In genomic region chr3:126208618-126209256, GRCh38 we compare ENCODE assay signal across 8 cellular contexts. TPM values are rescaled to one million over a fixed set of nuclear protein-coding genes. Genes with fewer than 3 reads are reported as not detected.
DNase-seq lines count a peak whose midpoint lies in the region; ATAC-seq, FAIRE-seq and TF ChIP-seq lines count a peak whose summit lies in the region.

No MANE protein-coding gene starts in this region.

- ATAC-seq in GM18870 (IDR thresholded peaks at IDR 0.05; ENCODE audit: unreplicated experiment): no peak
- no peak for ATAC-seq in activated T-helper 17 cell treated with anti-CD3 and anti-CD28 coated beads, Interleukin-2, amount 50 U/mL, for 72 hours (replicated peaks)

- peaks cover 3% of the 10 kb centered on the region for H3K4me1 Mint-ChIP-seq in astrocyte (ENCODE audit: low read depth, unreplicated experiment)
- no peaks in the 10 kb centered on the region for H3K4me1 Mint-ChIP-seq in activated T-helper 17 cell treated with anti-CD3 and anti-CD28 coated beads, Interleukin-2, amount 50 U/mL, for 72 hours

- H3K27me3 Mint-ChIP-seq in astrocyte (ENCODE audit: low read depth, unreplicated experiment): peaks cover 33% of the 10 kb centered on the region
- H3K27me3 Mint-ChIP-seq in activated T-helper 17 cell treated with anti-CD3 and anti-CD28 coated beads, Interleukin-2, amount 50 U/mL, for 72 hours: peaks cover 42% of the 10 kb centered on the region

- POLR2A ChIA-PET in BJ (lab: Charles Lee): no interaction called here

- no peak overlapping the region for H3K27ac Mint-ChIP-seq in astrocyte (ENCODE audit: unreplicated experiment)
- H3K27ac Mint-ChIP-seq in activated T-helper 17 cell treated with anti-CD3 and anti-CD28 coated beads, Interleukin-2, amount 50 U/mL, for 72 hours: no peak overlapping the region

- H3K9ac ChIP-seq in astrocyte (ENCODE audit: low read length): no peak overlapping the region

- CTCF ChIA-PET in BJ (lab: Yijun Ruan, JAX): interaction anchor here (0.6 to 6.2 kb wide), 2 partner anchors 10 to 564 kb away, joined by 3 to 48 read pairs; no protein-coding TSS in a partner anchor

- DNase-seq in BJ (ENCODE audit: low read depth) (peak; percentile 51), NCI-H1105 treated with DMSO at 0.1 percent for 48 hours (lab: John Stamatoyannopoulos, UW) (peak; percentile 87), astrocyte (ENCODE audit: low read depth) (peak; percentile 79), kidney glomerular epithelial cell (lab: John Stamatoyannopoulos, UW) (peak; percentile 54), GM12891 (ENCODE audit: insufficient read length, low spot score) (no peak)
- DNase-seq in activated CD4-positive, alpha-beta T cell treated with anti-CD3 and anti-CD28 coated beads, Interleukin-2, amount 50 U/mL, for 48 hours: no peak

- no peak overlapping the region for H3K4me3 Mint-ChIP-seq in astrocyte (ENCODE audit: unreplicated experiment)
- no peak overlapping the region for H3K4me3 Mint-ChIP-seq in activated T-helper 17 cell treated with anti-CD3 and anti-CD28 coated beads, Interleukin-2, amount 50 U/mL, for 72 hours

- H3K9me3 Mint-ChIP-seq in astrocyte (ENCODE audit: unreplicated experiment): peaks cover 4% of the 10 kb centered on the region
- H3K9me3 Mint-ChIP-seq in activated T-helper 17 cell treated with anti-CD3 and anti-CD28 coated beads, Interleukin-2, amount 50 U/mL, for 72 hours: no peaks in the 10 kb centered on the region

- H3K9me3 ChIP-seq in astrocyte (ENCODE audit: insufficient read depth, low read depth, low read length): no peaks in the 10 kb centered on the region

- H3K36me3 ChIP-seq in BJ (ENCODE audit: control insufficient read depth, insufficient read depth, low read length) (no peaks in the 10 kb centered on the region), astrocyte (ENCODE audit: insufficient read depth, low read length) (no peaks in the 10 kb centered on the region)

- no peaks in the 10 kb centered on the region for H3K79me2 ChIP-seq in astrocyte (ENCODE audit: insufficient read depth, low read length)

- peaks cover 4% of the 10 kb centered on the region for H3K36me3 Mint-ChIP-seq in astrocyte (ENCODE audit: low read depth, unreplicated experiment)
- H3K36me3 Mint-ChIP-seq in activated T-helper 17 cell treated with anti-CD3 and anti-CD28 coated beads, Interleukin-2, amount 50 U/mL, for 72 hours (ENCODE audit: low read depth): no peaks in the 10 kb centered on the region

- H2AFZ ChIP-seq in astrocyte (ENCODE audit: low read depth, low read length): peak overlapping the region; percentile 49

- peak overlapping the region; percentile 60 for H3K4me2 ChIP-seq in astrocyte (ENCODE audit: low read length)

- H4K20me1 ChIP-seq in astrocyte (ENCODE audit: insufficient read depth, low read length): no peaks in the 10 kb centered on the region

- TF ChIP-seq CTCF in BJ (IDR thresholded peaks at IDR 0.05; ENCODE audit: insufficient read depth, low read depth, low read length) (no peak), astrocyte (IDR thresholded peaks at IDR 0.05; ENCODE audit: insufficient read depth, low read depth, low read length) (no peak)

- peaks cover 17% of the 10 kb centered on the region for H3K4me1 ChIP-seq in astrocyte (ENCODE audit: insufficient read depth, low read length)

- FAIRE-seq in astrocyte (lab: Jason Lieb, UNC) (peak; percentile 84), GM12891 (lab: Jason Lieb, UNC) (no peak)

- TF ChIP-seq POLR2A in GM12891 (IDR thresholded peaks at IDR 0.05; ENCODE audit: low read depth, low read length): no peak

- no peak overlapping the region for H3K4me3 ChIP-seq in BJ (ENCODE audit: low read depth, low read length)
- no peak overlapping the region for H3K4me3 ChIP-seq in astrocyte (ENCODE audit: insufficient read depth, low read depth, low read length)

- H3K27me3 ChIP-seq in BJ (ENCODE audit: control insufficient read depth, insufficient read depth, low read length) (no peaks in the 10 kb centered on the region), astrocyte (ENCODE audit: insufficient read depth, low read length) (no peaks in the 10 kb centered on the region)

- no peak overlapping the region for H3K27ac ChIP-seq in astrocyte (ENCODE audit: low read depth, low read length)

TF ChIP-seq in GM12891, 5 proteins besides CTCF, POLR2A, EP300 and RAD21:
- TF ChIP-seq SPI1 (IDR thresholded peaks at IDR 0.05; ENCODE audit: low read depth, low read length) (no peak), PAX5 (IDR thresholded peaks at IDR 0.05; ENCODE audit: insufficient read depth, low read length, severe bottlenecking) (no peak), POLR2AphosphoS5 (IDR thresholded peaks at IDR 0.05; ENCODE audit: low read depth, low read length) (no peak), POU2F2 (IDR thresholded peaks at IDR 0.05; ENCODE audit: low read depth, low read length) (no peak), TAF1 (IDR thresholded peaks at IDR 0.05; ENCODE audit: low read depth, low read length) (no peak)

RNA-seq across cellular contexts. Expression of gene ALDH1L1, which starts 28.4 kb away (rescaled TPM):
- polyA plus RNA-seq in BJ (2011; rRNA removed): 0.16 and 0.37 TPM in 2 replicates
- 1.0 TPM in 1 of 2 replicates, not detected in the other for polyA minus RNA-seq in BJ (2011; rRNA and poly(A)+ RNA removed)
- not detected in 2 replicates for total RNA-seq in astrocyte
- total RNA-seq in activated T-helper 17 cell treated with anti-CD3 and anti-CD28 coated beads, Interleukin-2, amount 50 U/mL, for 72 hours: under 1 TPM; 0.24 to 0.26 TPM
- polyA plus RNA-seq in GM12891 (2012; ENCODE audit: low read depth, missing spikeins): 0.09 TPM

Comparison
In these comparisons a context has a peak if more than half of its experiments do, and no peak if none do; other contexts are left out.
1. DNase-seq: peak in BJ (single experiment), NCI-H1105 treated with DMSO at 0.1 percent for 48 hours (single experiment), astrocyte (single experiment) and kidney glomerular epithelial cell (single experiment); none in activated CD4-positive, alpha-beta T cell treated with anti-CD3 and anti-CD28 coated beads, Interleukin-2, amount 50 U/mL, for 48 hours (0 of 2) and GM12891 (single experiment).